Comparison of ENCODE assay signal across 17 cellular contexts in the genomic region with DNA sequence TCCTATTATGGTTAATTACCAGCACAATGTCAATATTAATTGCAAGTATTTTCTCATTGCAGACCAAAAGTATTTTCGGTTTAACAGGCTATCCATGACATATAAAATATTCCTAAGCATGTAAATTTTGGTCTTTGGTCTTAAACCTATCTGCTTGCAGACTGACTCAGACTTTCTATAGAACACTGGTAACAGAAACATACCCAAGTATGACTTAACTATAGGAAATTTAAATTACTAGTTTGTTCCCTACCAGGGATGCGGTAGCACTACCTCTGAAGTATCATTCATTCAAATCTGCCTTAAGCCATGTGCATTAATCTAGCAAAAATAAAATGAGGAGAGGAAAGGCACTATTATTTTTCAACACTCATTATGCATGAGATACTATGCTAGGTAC. TPM values are rescaled to one million over a fixed set of nuclear protein-coding genes. Genes with fewer than 3 reads are reported as not detected.
"Had no signal": no experiment of that assay in that cellular context is flagged by ENCODE, and none has a peak within 500 bp of the region (broad histone marks: within the 10 kb centered on the region; RNA-seq: fewer than 3 reads in every experiment).

No MANE protein-coding gene starts in this region.

- H3K9me3 ChIP-seq: mucosa of descending colon had no signal

- H3K27ac Mint-ChIP-seq: activated naive CD8-positive, alpha-beta T cell treated with anti-CD3 and anti-CD28 coated beads, Interleukin-2, amount 10 ng/mL, durations not matched to agents 7 days and 5 days; progenitor cell of endocrine pancreas; T-helper 1 cell treated with Interleukin-12 subunit alpha and Interleukin-12 subunit beta and Interleukin-4 antibody, amounts not matched to agents 30 μg/mL and 1 μg/mL, for 36 hours had no signal

- H3K4me3 Mint-ChIP-seq: activated naive CD8-positive, alpha-beta T cell treated with anti-CD3 and anti-CD28 coated beads, Interleukin-2, amount 10 ng/mL, durations not matched to agents 7 days and 5 days; T-helper 1 cell treated with Interleukin-12 subunit alpha and Interleukin-12 subunit beta and Interleukin-4 antibody, amounts not matched to agents 30 μg/mL and 1 μg/mL, for 36 hours had no signal

- DNase-seq: activated naive CD8-positive, alpha-beta T cell treated with anti-CD3 and anti-CD28 coated beads, Interleukin-2, amount 10 ng/mL, durations not matched to agents 7 days and 5 days; aorta; left colon; mucosa of descending colon; naive thymus-derived CD8-positive, alpha-beta T cell; occipital lobe; right cardiac atrium; small intestine; trophoblast cell had no signal

- H3K9me3 Mint-ChIP-seq: activated naive CD8-positive, alpha-beta T cell treated with anti-CD3 and anti-CD28 coated beads, Interleukin-2, amount 10 ng/mL, durations not matched to agents 7 days and 5 days; naive thymus-derived CD8-positive, alpha-beta T cell; T-helper 1 cell treated with Interleukin-12 subunit alpha and Interleukin-12 subunit beta and Interleukin-4 antibody, amounts not matched to agents 30 μg/mL and 1 μg/mL, for 36 hours had no signal

- H3K27me3 Mint-ChIP-seq: activated naive CD8-positive, alpha-beta T cell treated with anti-CD3 and anti-CD28 coated beads, Interleukin-2, amount 10 ng/mL, durations not matched to agents 7 days and 5 days; naive thymus-derived CD8-positive, alpha-beta T cell; progenitor cell of endocrine pancreas had no signal

- ATAC-seq: esophagus mucosa; left colon; mucosa of descending colon; naive thymus-derived CD8-positive, alpha-beta T cell; right cardiac atrium had no signal

- H3K4me3 ChIP-seq: lung, mucosa of descending colon had no signal

RNA-seq across cellular contexts. Expression of gene HHIPL2, which starts 38.9 kb away (rescaled TPM):
- total RNA-seq: chondrocyte, dermis microvascular lymphatic vessel endothelial cell, fibroblast of villous mesenchyme, subcutaneous adipose tissue had no signal
